ENCODE assay signal across 1 cellular context in the genomic region with DNA sequence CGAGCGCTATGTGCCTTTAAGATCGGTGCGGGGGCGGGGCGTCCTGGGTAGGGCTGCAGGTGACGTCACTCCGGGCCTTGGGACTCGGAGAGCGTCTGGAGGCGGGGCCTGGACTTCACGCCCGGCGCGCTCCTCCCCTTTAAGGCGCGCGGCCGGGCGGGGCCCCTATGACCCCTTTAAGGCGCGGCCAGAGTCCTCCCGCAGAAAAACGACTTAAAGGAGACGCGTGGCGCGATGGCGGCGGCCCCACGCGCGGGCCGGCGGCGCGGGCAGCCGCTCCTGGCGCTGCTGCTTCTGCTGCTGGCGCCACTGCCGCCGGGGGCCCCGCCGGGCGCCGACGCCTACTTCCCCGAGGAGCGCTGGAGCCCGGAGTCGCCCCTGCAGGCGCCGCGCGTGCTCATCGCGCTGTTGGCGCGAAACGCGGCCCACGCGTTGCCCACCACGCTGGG.
TF ChIP-seq lines count a peak whose summit lies in the region.

A gene (plus strand): TSS at position 170 of the 449 bp plus-strand sequence. CDS start 65 bp downstream, at position 235.

TF ChIP-seq in K562, 482 proteins besides CTCF, POLR2A, EP300 and RAD21 (continued from another document and continues in another):
- TF ChIP-seq, protein P1, sequence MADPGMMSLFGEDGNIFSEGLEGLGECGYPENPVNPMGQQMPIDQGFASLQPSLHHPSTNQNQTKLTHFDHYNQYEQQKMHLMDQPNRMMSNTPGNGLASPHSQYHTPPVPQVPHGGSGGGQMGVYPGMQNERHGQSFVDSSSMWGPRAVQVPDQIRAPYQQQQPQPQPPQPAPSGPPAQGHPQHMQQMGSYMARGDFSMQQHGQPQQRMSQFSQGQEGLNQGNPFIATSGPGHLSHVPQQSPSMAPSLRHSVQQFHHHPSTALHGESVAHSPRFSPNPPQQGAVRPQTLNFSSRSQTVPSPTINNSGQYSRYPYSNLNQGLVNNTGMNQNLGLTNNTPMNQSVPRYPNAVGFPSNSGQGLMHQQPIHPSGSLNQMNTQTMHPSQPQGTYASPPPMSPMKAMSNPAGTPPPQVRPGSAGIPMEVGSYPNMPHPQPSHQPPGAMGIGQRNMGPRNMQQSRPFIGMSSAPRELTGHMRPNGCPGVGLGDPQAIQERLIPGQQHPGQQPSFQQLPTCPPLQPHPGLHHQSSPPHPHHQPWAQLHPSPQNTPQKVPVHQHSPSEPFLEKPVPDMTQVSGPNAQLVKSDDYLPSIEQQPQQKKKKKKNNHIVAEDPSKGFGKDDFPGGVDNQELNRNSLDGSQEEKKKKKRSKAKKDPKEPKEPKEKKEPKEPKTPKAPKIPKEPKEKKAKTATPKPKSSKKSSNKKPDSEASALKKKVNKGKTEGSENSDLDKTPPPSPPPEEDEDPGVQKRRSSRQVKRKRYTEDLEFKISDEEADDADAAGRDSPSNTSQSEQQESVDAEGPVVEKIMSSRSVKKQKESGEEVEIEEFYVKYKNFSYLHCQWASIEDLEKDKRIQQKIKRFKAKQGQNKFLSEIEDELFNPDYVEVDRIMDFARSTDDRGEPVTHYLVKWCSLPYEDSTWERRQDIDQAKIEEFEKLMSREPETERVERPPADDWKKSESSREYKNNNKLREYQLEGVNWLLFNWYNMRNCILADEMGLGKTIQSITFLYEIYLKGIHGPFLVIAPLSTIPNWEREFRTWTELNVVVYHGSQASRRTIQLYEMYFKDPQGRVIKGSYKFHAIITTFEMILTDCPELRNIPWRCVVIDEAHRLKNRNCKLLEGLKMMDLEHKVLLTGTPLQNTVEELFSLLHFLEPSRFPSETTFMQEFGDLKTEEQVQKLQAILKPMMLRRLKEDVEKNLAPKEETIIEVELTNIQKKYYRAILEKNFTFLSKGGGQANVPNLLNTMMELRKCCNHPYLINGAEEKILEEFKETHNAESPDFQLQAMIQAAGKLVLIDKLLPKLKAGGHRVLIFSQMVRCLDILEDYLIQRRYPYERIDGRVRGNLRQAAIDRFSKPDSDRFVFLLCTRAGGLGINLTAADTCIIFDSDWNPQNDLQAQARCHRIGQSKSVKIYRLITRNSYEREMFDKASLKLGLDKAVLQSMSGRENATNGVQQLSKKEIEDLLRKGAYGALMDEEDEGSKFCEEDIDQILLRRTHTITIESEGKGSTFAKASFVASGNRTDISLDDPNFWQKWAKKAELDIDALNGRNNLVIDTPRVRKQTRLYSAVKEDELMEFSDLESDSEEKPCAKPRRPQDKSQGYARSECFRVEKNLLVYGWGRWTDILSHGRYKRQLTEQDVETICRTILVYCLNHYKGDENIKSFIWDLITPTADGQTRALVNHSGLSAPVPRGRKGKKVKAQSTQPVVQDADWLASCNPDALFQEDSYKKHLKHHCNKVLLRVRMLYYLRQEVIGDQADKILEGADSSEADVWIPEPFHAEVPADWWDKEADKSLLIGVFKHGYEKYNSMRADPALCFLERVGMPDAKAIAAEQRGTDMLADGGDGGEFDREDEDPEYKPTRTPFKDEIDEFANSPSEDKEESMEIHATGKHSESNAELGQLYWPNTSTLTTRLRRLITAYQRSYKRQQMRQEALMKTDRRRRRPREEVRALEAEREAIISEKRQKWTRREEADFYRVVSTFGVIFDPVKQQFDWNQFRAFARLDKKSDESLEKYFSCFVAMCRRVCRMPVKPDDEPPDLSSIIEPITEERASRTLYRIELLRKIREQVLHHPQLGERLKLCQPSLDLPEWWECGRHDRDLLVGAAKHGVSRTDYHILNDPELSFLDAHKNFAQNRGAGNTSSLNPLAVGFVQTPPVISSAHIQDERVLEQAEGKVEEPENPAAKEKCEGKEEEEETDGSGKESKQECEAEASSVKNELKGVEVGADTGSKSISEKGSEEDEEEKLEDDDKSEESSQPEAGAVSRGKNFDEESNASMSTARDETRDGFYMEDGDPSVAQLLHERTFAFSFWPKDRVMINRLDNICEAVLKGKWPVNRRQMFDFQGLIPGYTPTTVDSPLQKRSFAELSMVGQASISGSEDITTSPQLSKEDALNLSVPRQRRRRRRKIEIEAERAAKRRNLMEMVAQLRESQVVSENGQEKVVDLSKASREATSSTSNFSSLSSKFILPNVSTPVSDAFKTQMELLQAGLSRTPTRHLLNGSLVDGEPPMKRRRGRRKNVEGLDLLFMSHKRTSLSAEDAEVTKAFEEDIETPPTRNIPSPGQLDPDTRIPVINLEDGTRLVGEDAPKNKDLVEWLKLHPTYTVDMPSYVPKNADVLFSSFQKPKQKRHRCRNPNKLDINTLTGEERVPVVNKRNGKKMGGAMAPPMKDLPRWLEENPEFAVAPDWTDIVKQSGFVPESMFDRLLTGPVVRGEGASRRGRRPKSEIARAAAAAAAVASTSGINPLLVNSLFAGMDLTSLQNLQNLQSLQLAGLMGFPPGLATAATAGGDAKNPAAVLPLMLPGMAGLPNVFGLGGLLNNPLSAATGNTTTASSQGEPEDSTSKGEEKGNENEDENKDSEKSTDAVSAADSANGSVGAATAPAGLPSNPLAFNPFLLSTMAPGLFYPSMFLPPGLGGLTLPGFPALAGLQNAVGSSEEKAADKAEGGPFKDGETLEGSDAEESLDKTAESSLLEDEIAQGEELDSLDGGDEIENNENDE (IDR thresholded peaks at IDR 0.05; ENCODE audit: low read depth, low read length) = no peak
- TF ChIP-seq RFX5 (IDR thresholded peaks at IDR 0.05; ENCODE audit: low read depth, low read length) (0 out of 2 replicates have a peak, but pooled peaks have one; percentile 53), L3MBTL2 (IDR thresholded peaks at IDR 0.05) (peak; percentile 70; the same call in 1 of the 2 replicates), ZNF584 (CRISPR knock-in tag; IDR thresholded peaks at IDR 0.05; ENCODE audit: low read depth) (0 out of 2 replicates have a peak, but pooled peaks have one; percentile 29), CBX1 (IDR thresholded peaks at IDR 0.05; ENCODE audit: low read depth) (no peak), TGIF2 (CRISPR knock-in tag; IDR thresholded peaks at IDR 0.05) (no peak), ATF7 (IDR thresholded peaks at IDR 0.05) (peak; percentile 99), RB1 (IDR thresholded peaks at IDR 0.05; ENCODE audit: low read depth) (peak; percentile 92), ZFPM2 (CRISPR knock-in tag; IDR thresholded peaks at IDR 0.05) (0 out of 2 replicates have a peak, but pooled peaks have one; percentile 24), CREB1 (IDR thresholded peaks at IDR 0.05) (peak; percentile 86), CREB1 (CRISPR knock-in tag; IDR thresholded peaks at IDR 0.05) (peak; percentile 87), E2F3 (CRISPR knock-in tag; IDR thresholded peaks at IDR 0.05) (peak; percentile 92), ZNF232 (CRISPR knock-in tag; IDR thresholded peaks at IDR 0.05) (no peak), DMBX1 (CRISPR knock-in tag; IDR thresholded peaks at IDR 0.05; ENCODE audit: borderline replicate concordance) (0 out of 2 replicates have a peak, but pooled peaks have one; percentile 26), CCNT2 (IDR thresholded peaks at IDR 0.05; ENCODE audit: borderline replicate concordance, extremely low read depth, insufficient read length, low read depth, low read length) (peak; percentile 76), SNRNP70 (optimal IDR thresholded peaks at IDR 0.05; ENCODE audit: low read depth, low read length) (no peak)
- TF ChIP-seq, protein P2, sequence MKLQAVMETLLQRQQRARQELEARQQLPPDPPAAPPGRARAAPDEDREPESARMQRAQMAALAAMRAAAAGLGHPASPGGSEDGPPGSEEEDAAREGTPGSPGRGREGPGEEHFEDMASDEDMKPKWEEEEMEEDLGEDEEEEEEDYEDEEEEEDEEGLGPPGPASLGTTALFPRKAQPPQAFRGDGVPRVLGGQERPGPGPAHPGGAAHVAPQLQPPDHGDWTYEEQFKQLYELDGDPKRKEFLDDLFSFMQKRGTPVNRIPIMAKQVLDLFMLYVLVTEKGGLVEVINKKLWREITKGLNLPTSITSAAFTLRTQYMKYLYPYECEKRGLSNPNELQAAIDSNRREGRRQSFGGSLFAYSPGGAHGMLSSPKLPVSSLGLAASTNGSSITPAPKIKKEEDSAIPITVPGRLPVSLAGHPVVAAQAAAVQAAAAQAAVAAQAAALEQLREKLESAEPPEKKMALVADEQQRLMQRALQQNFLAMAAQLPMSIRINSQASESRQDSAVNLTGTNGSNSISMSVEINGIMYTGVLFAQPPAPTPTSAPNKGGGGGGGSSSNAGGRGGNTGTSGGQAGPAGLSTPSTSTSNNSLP (IDR thresholded peaks at IDR 0.05; ENCODE audit: borderline replicate concordance, low read depth, low read length) = no peak
- TF ChIP-seq, protein P3, sequence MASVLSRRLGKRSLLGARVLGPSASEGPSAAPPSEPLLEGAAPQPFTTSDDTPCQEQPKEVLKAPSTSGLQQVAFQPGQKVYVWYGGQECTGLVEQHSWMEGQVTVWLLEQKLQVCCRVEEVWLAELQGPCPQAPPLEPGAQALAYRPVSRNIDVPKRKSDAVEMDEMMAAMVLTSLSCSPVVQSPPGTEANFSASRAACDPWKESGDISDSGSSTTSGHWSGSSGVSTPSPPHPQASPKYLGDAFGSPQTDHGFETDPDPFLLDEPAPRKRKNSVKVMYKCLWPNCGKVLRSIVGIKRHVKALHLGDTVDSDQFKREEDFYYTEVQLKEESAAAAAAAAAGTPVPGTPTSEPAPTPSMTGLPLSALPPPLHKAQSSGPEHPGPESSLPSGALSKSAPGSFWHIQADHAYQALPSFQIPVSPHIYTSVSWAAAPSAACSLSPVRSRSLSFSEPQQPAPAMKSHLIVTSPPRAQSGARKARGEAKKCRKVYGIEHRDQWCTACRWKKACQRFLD (CRISPR knock-in tag; IDR thresholded peaks at IDR 0.05) = peak; percentile 36; the same call in 1 of the 2 replicates
- TF ChIP-seq, protein P4, sequence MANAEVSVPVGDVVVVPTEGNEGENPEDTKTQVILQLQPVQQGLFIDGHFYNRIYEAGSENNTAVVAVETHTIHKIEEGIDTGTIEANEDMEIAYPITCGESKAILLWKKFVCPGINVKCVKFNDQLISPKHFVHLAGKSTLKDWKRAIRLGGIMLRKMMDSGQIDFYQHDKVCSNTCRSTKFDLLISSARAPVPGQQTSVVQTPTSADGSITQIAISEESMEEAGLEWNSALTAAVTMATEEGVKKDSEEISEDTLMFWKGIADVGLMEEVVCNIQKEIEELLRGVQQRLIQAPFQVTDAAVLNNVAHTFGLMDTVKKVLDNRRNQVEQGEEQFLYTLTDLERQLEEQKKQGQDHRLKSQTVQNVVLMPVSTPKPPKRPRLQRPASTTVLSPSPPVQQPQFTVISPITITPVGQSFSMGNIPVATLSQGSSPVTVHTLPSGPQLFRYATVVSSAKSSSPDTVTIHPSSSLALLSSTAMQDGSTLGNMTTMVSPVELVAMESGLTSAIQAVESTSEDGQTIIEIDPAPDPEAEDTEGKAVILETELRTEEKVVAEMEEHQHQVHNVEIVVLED (CRISPR knock-in tag; IDR thresholded peaks at IDR 0.05) = peak; percentile 84
- TF ChIP-seq, protein P5, sequence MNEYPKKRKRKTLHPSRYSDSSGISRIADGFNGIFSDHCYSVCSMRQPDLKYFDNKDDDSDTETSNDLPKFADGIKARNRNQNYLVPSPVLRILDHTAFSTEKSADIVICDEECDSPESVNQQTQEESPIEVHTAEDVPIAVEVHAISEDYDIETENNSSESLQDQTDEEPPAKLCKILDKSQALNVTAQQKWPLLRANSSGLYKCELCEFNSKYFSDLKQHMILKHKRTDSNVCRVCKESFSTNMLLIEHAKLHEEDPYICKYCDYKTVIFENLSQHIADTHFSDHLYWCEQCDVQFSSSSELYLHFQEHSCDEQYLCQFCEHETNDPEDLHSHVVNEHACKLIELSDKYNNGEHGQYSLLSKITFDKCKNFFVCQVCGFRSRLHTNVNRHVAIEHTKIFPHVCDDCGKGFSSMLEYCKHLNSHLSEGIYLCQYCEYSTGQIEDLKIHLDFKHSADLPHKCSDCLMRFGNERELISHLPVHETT (CRISPR knock-in tag; conservative IDR thresholded peaks at IDR 0.05 in 1 of 2, IDR thresholded peaks at IDR 0.05 in 1 of 2) = peak in 1 of 2 experiments; percentile 66; a peak in 2 of 4 replicates
- TF ChIP-seq, protein P6, sequence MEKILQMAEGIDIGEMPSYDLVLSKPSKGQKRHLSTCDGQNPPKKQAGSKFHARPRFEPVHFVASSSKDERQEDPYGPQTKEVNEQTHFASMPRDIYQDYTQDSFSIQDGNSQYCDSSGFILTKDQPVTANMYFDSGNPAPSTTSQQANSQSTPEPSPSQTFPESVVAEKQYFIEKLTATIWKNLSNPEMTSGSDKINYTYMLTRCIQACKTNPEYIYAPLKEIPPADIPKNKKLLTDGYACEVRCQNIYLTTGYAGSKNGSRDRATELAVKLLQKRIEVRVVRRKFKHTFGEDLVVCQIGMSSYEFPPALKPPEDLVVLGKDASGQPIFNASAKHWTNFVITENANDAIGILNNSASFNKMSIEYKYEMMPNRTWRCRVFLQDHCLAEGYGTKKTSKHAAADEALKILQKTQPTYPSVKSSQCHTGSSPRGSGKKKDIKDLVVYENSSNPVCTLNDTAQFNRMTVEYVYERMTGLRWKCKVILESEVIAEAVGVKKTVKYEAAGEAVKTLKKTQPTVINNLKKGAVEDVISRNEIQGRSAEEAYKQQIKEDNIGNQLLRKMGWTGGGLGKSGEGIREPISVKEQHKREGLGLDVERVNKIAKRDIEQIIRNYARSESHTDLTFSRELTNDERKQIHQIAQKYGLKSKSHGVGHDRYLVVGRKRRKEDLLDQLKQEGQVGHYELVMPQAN (IDR thresholded peaks at IDR 0.05; ENCODE audit: borderline replicate concordance) = no peak
- TF ChIP-seq, protein P7, sequence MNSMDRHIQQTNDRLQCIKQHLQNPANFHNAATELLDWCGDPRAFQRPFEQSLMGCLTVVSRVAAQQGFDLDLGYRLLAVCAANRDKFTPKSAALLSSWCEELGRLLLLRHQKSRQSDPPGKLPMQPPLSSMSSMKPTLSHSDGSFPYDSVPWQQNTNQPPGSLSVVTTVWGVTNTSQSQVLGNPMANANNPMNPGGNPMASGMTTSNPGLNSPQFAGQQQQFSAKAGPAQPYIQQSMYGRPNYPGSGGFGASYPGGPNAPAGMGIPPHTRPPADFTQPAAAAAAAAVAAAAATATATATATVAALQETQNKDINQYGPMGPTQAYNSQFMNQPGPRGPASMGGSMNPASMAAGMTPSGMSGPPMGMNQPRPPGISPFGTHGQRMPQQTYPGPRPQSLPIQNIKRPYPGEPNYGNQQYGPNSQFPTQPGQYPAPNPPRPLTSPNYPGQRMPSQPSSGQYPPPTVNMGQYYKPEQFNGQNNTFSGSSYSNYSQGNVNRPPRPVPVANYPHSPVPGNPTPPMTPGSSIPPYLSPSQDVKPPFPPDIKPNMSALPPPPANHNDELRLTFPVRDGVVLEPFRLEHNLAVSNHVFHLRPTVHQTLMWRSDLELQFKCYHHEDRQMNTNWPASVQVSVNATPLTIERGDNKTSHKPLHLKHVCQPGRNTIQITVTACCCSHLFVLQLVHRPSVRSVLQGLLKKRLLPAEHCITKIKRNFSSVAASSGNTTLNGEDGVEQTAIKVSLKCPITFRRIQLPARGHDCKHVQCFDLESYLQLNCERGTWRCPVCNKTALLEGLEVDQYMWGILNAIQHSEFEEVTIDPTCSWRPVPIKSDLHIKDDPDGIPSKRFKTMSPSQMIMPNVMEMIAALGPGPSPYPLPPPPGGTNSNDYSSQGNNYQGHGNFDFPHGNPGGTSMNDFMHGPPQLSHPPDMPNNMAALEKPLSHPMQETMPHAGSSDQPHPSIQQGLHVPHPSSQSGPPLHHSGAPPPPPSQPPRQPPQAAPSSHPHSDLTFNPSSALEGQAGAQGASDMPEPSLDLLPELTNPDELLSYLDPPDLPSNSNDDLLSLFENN (IDR thresholded peaks at IDR 0.05; ENCODE audit: low read depth in 2 of 2, low read length in 2 of 2) = 0 out of 4 replicates have a peak, but pooled peaks of 1 of the 2 experiments have one; percentile 6
